Comparison of ENCODE assay signal across 11 cellular contexts in genomic region chr4:174604198-174604597, GRCh38.
DNase-seq lines count a peak whose midpoint lies in the region; ATAC-seq, FAIRE-seq and TF ChIP-seq lines count a peak whose summit lies in the region.
"Had no signal": no experiment of that assay in that cellular context is flagged by ENCODE, and none has a peak within 500 bp of the region (broad histone marks: within the 10 kb centered on the region; RNA-seq: fewer than 3 reads in every experiment).

No MANE protein-coding gene starts in this region.

- intact Hi-C loops in HepG2 (cut with micrococcal nuclease; ENCODE audit: unreplicated experiment), result no loop called here

- no peaks in the 10 kb centered on the region for H3K36me3 Mint-ChIP-seq in T-helper 2 cell treated with Interferon-gamma antibody and Interleukin-4, amounts not matched to agents 5 μg/mL and 100 μg/mL, for 36 hours (ENCODE audit: low read depth)
- H3K36me3 Mint-ChIP-seq in stimulated activated memory B cell treated with anti-CD40 and anti-IgM and Interleukin-4, amounts not matched to agents 10 μg/mL and 1 μg/mL and 100 μg/mL, for 72 hours, result no peaks in the 10 kb centered on the region

- no peak overlapping the region for H3K4me2 ChIP-seq in HepG2 (ENCODE audit: low read depth, low read length)
- H3K4me2 ChIP-seq: BLaER1 had no signal

- peak; percentile 13 for DNase-seq in CD1c-positive myeloid dendritic cell (ENCODE audit: extremely low spot score)
- peak; percentile 23 for DNase-seq in NCI-H1417 treated with DMSO at 0.1 percent for 48 hours (lab: John Stamatoyannopoulos, UW)
- DNase-seq in SKM-1 (lab: John Stamatoyannopoulos, UW; ENCODE audit: unreplicated experiment), result peak; percentile 58
- DNase-seq in HepG2 (ENCODE audit: low spot score), result no peak
- no peak for DNase-seq in T-helper 2 cell treated with Interferon-gamma antibody and Interleukin-4, amounts not matched to agents 5 μg/mL and 100 μg/mL, for 36 hours (ENCODE audit: low spot score)
- DNase-seq in activated CD4-positive, alpha-beta T cell treated with anti-CD3 and anti-CD28 coated beads, Interleukin-2, amount 50 U/mL, for 4 hours, result no peak
- DNase-seq: activated T-cell treated with anti-CD3 and anti-CD28 coated beads, Interleukin-2, amount 50 U/mL, for 4 hours; occipital lobe had no signal

- TF ChIP-seq CTCF in HepG2 (CRISPR knock-in tag; IDR thresholded peaks at IDR 0.05), result no peak

- H3K27ac ChIP-seq in HepG2 (ENCODE audit: extremely low read length, insufficient read depth, low read length), result no peak overlapping the region
- H3K27ac ChIP-seq: BLaER1 had no signal

- CTCF ChIA-PET in HepG2 (lab: Yijun Ruan, JAX; ENCODE audit: low intra/inter-chr PET ratio, low total read pairs), result no interaction called here

- no peak overlapping the region for H3K27ac Mint-ChIP-seq in T-helper 2 cell treated with Interferon-gamma antibody and Interleukin-4, amounts not matched to agents 5 μg/mL and 100 μg/mL, for 36 hours
- no peak overlapping the region for H3K27ac Mint-ChIP-seq in stimulated activated memory B cell treated with anti-CD40 and anti-IgM and Interleukin-4, amounts not matched to agents 10 μg/mL and 1 μg/mL and 100 μg/mL, for 72 hours

- no peaks in the 10 kb centered on the region for H3K36me3 ChIP-seq in HepG2 (replicated peaks in 1 of 2; ENCODE audit: control insufficient read depth in 1 of 2, insufficient read depth in 2 of 2, low read length in 2 of 2)
- H3K36me3 ChIP-seq: BLaER1 had no signal

- peaks cover 3% of the 10 kb centered on the region for H3K27me3 Mint-ChIP-seq in T-helper 2 cell treated with Interferon-gamma antibody and Interleukin-4, amounts not matched to agents 5 μg/mL and 100 μg/mL, for 36 hours (ENCODE audit: low read depth)
- H3K27me3 Mint-ChIP-seq in stimulated activated memory B cell treated with anti-CD40 and anti-IgM and Interleukin-4, amounts not matched to agents 10 μg/mL and 1 μg/mL and 100 μg/mL, for 72 hours, result no peaks in the 10 kb centered on the region

- H2AFZ ChIP-seq in HepG2 (ENCODE audit: low read length), result no peak overlapping the region

- no peak for TF ChIP-seq POLR2A in HepG2 (IDR thresholded peaks at IDR 0.05; ENCODE audit: insufficient read depth in 1 of 2, low read depth in 2 of 2, low read length in 2 of 2)

- H3K9me3 Mint-ChIP-seq in T-helper 2 cell treated with Interferon-gamma antibody and Interleukin-4, amounts not matched to agents 5 μg/mL and 100 μg/mL, for 36 hours, result no peaks in the 10 kb centered on the region
- no peaks in the 10 kb centered on the region for H3K9me3 Mint-ChIP-seq in stimulated activated memory B cell treated with anti-CD40 and anti-IgM and Interleukin-4, amounts not matched to agents 10 μg/mL and 1 μg/mL and 100 μg/mL, for 72 hours
- H3K9me3 Mint-ChIP-seq: activated T-cell treated with anti-CD3 and anti-CD28 coated beads, Interleukin-2, amount 50 U/mL, for 4 hours had no signal

- no peak for FAIRE-seq in HepG2 (lab: Jason Lieb, UNC)

- in situ Hi-C loops in HepG2 (cut with HindIII; ENCODE audit: extremely low pct_ligation_motif_present, low pct_unique_long_range_greater_than_20kb), result no loop called here

- POLR2A ChIA-PET in HepG2 (lab: Yijun Ruan, JAX), result no interaction called here

- H3K4me1 ChIP-seq in HepG2 (ENCODE audit: insufficient read depth, low read length), result no peaks in the 10 kb centered on the region
- H3K4me1 ChIP-seq: BLaER1 had no signal

- H3K4me1 Mint-ChIP-seq in T-helper 2 cell treated with Interferon-gamma antibody and Interleukin-4, amounts not matched to agents 5 μg/mL and 100 μg/mL, for 36 hours (ENCODE audit: low read depth), result no peaks in the 10 kb centered on the region
- H3K4me1 Mint-ChIP-seq in stimulated activated memory B cell treated with anti-CD40 and anti-IgM and Interleukin-4, amounts not matched to agents 10 μg/mL and 1 μg/mL and 100 μg/mL, for 72 hours, result no peaks in the 10 kb centered on the region

- no peaks in the 10 kb centered on the region for H3K79me2 ChIP-seq in HepG2 (ENCODE audit: insufficient read depth, low read length)

- WGBS in HepG2 (ENCODE audit: low lambda C conversion rate), result 11% methylated on average over 4 of the region's 4 CpGs

- no peaks in the 10 kb centered on the region for H4K20me1 ChIP-seq in HepG2 (ENCODE audit: insufficient read depth, low read length)
- H4K20me1 ChIP-seq: BLaER1 had no signal

- TF ChIP-seq EP300 in HepG2 (IDR thresholded peaks at IDR 0.05; ENCODE audit: low read depth in 2 of 2, low read length in 2 of 2), result no peak
- no peak for TF ChIP-seq EP300 in HepG2 (CRISPR knock-in tag; IDR thresholded peaks at IDR 0.05; ENCODE audit: borderline replicate concordance)

- no peak overlapping the region for H3K4me3 Mint-ChIP-seq in T-helper 2 cell treated with Interferon-gamma antibody and Interleukin-4, amounts not matched to agents 5 μg/mL and 100 μg/mL, for 36 hours
- no peak overlapping the region for H3K4me3 Mint-ChIP-seq in stimulated activated memory B cell treated with anti-CD40 and anti-IgM and Interleukin-4, amounts not matched to agents 10 μg/mL and 1 μg/mL and 100 μg/mL, for 72 hours
- H3K4me3 Mint-ChIP-seq: activated T-cell treated with anti-CD3 and anti-CD28 coated beads, Interleukin-2, amount 50 U/mL, for 4 hours had no signal

- ATAC-seq in HepG2 (no peak), GM21717 (IDR thresholded peaks at IDR 0.05; ENCODE audit: unreplicated experiment) (no peak)
- no peak for ATAC-seq in stimulated activated memory B cell treated with anti-CD40 and anti-IgM and Interleukin-4, amounts not matched to agents 10 μg/mL and 1 μg/mL and 100 μg/mL, for 72 hours
- ATAC-seq: activated T-cell treated with anti-CD3 and anti-CD28 coated beads, Interleukin-2, amount 50 U/mL, for 4 hours had no signal

- no TSS peak for BruUV-seq in HepG2 (replicated peaks; lab: Mats Ljungman, UMichigan)

- no peak overlapping the region for H3K9ac ChIP-seq in HepG2 (ENCODE audit: insufficient read depth, low read depth, low read length)
- H3K9ac ChIP-seq: BLaER1 had no signal

- no peaks in the 10 kb centered on the region for H3K9me3 ChIP-seq in HepG2 (ENCODE audit: low read length)
- H3K9me3 ChIP-seq: BLaER1 had no signal

- H3K4me3 ChIP-seq in HepG2 (replicated peaks in 1 of 3; ENCODE audit: insufficient read depth in 1 of 3, low read depth in 2 of 3, low read length in 3 of 3), result no peak overlapping the region
- H3K4me3 ChIP-seq: BLaER1 had no signal

- H3K27me3 ChIP-seq in HepG2 (ENCODE audit: control insufficient read depth in 1 of 2, insufficient read depth in 2 of 2, low read length in 2 of 2), result no peaks in the 10 kb centered on the region
- H3K27me3 ChIP-seq: BLaER1 had no signal

- no peak for TF ChIP-seq RAD21 in HepG2 (CRISPR knock-in tag; IDR thresholded peaks at IDR 0.05)

TF ChIP-seq in HepG2, 621 proteins besides CTCF, POLR2A, EP300 and RAD21:
- TF ChIP-seq ZNF12 (CRISPR knock-in tag; IDR thresholded peaks at IDR 0.05) (no peak), NBN (conservative IDR thresholded peaks at IDR 0.05) (no peak), CEBPB (IDR thresholded peaks at IDR 0.05; ENCODE audit: borderline replicate concordance, low read depth, low read length) (0 out of 2 replicates have a peak, but pooled peaks have one; percentile 23)
TF ChIP-seq in HepG2: peak in this region for 1.

Comparison
In these comparisons a context has a peak if more than half of its experiments do, and no peak if none do; other contexts are left out.
1. DNase-seq: peak in CD1c-positive myeloid dendritic cell (single experiment), NCI-H1417 treated with DMSO at 0.1 percent for 48 hours (single experiment) and SKM-1 (single experiment); none in HepG2 (single experiment), T-helper 2 cell treated with Interferon-gamma antibody and Interleukin-4, amounts not matched to agents 5 μg/mL and 100 μg/mL, for 36 hours (single experiment) and activated CD4-positive, alpha-beta T cell treated with anti-CD3 and anti-CD28 coated beads, Interleukin-2, amount 50 U/mL, for 4 hours (0 of 2).